ENCODE assay signal across 8 cellular contexts in the genomic region with DNA sequence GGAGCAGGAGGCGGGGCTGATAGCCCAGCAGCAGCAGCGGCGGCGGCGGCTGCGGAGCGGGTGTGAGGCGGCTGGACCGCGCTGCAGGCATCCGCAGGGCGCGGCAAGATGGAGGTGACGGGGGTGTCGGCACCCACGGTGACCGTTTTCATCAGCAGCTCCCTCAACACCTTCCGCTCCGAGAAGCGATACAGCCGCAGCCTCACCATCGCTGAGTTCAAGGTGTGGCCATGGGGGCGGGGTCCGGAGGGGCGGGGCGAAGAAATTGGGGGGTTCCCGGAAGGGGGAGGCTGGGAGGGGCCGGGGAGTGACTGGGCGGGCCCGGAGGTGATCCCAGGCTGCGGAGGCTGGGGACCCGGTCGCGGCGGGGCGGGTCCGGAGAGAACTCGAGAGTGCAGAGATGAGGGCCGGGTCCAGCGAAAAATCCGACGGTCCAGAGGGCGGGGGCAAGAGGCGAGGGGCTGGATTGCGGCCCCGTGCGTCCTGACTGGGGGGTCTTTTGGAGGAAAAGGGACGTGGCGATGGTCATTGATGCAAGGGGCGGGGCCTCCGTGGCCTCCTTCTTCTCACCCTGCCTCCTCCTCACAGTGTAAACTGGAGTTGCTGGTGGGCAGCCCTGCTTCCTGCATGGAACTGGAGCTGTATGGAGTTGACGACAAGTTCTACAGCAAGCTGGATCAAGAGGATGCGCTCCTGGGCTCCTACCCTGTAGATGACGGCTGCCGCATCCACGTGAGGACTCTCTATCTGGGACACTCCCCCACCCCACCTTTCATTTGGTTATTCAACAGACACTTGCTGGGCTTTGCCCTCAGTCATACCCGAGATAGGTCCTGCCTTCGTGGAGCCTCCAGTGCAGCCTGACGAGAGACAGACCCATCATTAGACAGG. TPM values are rescaled to one million over a fixed set of nuclear protein-coding genes. Genes with fewer than 3 reads are reported as not detected.
DNase-seq lines count a peak whose midpoint lies in the region; ATAC-seq and TF ChIP-seq lines count a peak whose summit lies in the region.

A gene with protein sequence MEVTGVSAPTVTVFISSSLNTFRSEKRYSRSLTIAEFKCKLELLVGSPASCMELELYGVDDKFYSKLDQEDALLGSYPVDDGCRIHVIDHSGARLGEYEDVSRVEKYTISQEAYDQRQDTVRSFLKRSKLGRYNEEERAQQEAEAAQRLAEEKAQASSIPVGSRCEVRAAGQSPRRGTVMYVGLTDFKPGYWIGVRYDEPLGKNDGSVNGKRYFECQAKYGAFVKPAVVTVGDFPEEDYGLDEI (plus strand): TSS at position 16 of the 891 bp plus-strand sequence. CDS start 93 bp downstream, at position 109.

- H3K27me3 ChIP-seq in aorta (ENCODE audit: control insufficient read depth in 1 of 2, insufficient read depth in 2 of 2, low read length in 1 of 2) = no peaks in the 10 kb centered on the region

- DNase-seq in RWPE1 (ENCODE audit: low spot score) (peak; percentile 66), activated gamma-delta T cell (lab: John Stamatoyannopoulos, UW) (peak; percentile 93), Right ventricle myocardium superior (peak; percentile 89), pulmonary artery endothelial cell (ENCODE audit: low read depth, low spot score) (no peak), aorta (peak; percentile 90 to 94), NCI-H1048 (lab: John Stamatoyannopoulos, UW) (no peak)

- intact Hi-C loops in Right ventricle myocardium superior (cut with DNase I) = loop anchor here (2.0 kb wide), 1 partner anchor 61 kb away; the partner anchor contains the start of genes THAP8 and WDR62
- intact Hi-C loops in aorta (cut with DNase I) = loop anchor here in 1 of 2 donors (2.0 to 5.0 kb wide), 2 partner anchors 61 to 118 kb away; partner anchors contain the start of genes SDHAF1, THAP8 and WDR62

- H3K4me1 ChIP-seq in aorta (ENCODE audit: control insufficient read depth in 1 of 2, insufficient read depth in 2 of 2, low read length in 2 of 2) = no peaks in the 10 kb centered on the region

- WGBS in aorta, 2 donors = 2% methylated on average over 59 of the region's 59 CpGs

- H3K27ac ChIP-seq in RWPE1 (peak within 1 kb of the TSS; percentile 91), aorta (ENCODE audit: low read depth in 1 of 2, low read length in 2 of 2) (peak within 1 kb of the TSS in 1 of 2 donors; percentile 61)

- POLR2A ChIA-PET in RWPE1 (lab: Yijun Ruan, JAX; ENCODE audit: low non-redundant PET) = no interaction called here

- H3K4me3 ChIP-seq in aorta (ENCODE audit: low read length in 2 of 2) = peak within 1 kb of the TSS; percentile 48 to 50

- peak; percentile 27 for ATAC-seq in GM18520 (IDR thresholded peaks at IDR 0.05; ENCODE audit: unreplicated experiment)
- peak; percentile 19 for ATAC-seq in HG03025 (IDR thresholded peaks at IDR 0.05; ENCODE audit: low FRiP score, unreplicated experiment)
- peak; percentile 65 for ATAC-seq in Right ventricle myocardium superior (ENCODE audit: poor library complexity)
- ATAC-seq in aorta (ENCODE audit: low FRiP score) = peak; percentile 76

- CTCF ChIA-PET in RWPE1 (lab: Yijun Ruan, JAX) = interaction anchor here (0.6 to 1.8 kb wide), 3 partner anchors 55 to 793 kb away, joined by 3 to 9 read pairs (median 4); no protein-coding TSS in a partner anchor

- no peaks in the 10 kb centered on the region for H3K9me3 ChIP-seq in aorta (ENCODE audit: control insufficient read depth, low read length)

- no peak for TF ChIP-seq CTCF in RWPE1 (conservative IDR thresholded peaks at IDR 0.05; ENCODE audit: low read depth)

- no peaks in the 10 kb centered on the region for H3K36me3 ChIP-seq in aorta (ENCODE audit: control insufficient read depth in 1 of 2, insufficient read depth in 2 of 2, low read length in 1 of 2)

RNA-seq across cellular contexts. Expression of the gene that starts here (rescaled TPM):
- total RNA-seq in Right ventricle myocardium superior (95.8 TPM), pulmonary artery endothelial cell (196 and 223 TPM in 2 replicates), aorta (100 to 1,000 TPM; 121 to 123 TPM)
- polyA plus RNA-seq in aorta = 100 to 1,000 TPM; 131 to 220 TPM

Comparison
In these comparisons a context has a peak if more than half of its experiments do, and no peak if none do; other contexts are left out.
1. ATAC-seq: peak in every context shown above with its lines; median percentile 76 in aorta; 65 in Right ventricle myocardium superior; 27 in GM18520; 19 in HG03025.
2. DNase-seq: peak in RWPE1 (single experiment), activated gamma-delta T cell (single experiment), Right ventricle myocardium superior (single experiment) and aorta (2 of 2); none in pulmonary artery endothelial cell (single experiment) and NCI-H1048 (single experiment).